15 cellular contexts compared by ENCODE assay signal in genomic region chr15:63422891-63423290, GRCh38.
"Had no signal": no experiment of that assay in that cellular context is flagged by ENCODE, and none has a peak within 500 bp of the region (broad histone marks: within the 10 kb centered on the region; RNA-seq: fewer than 3 reads in every experiment).

No MANE protein-coding gene starts in this region.

- DNase-seq: islet precursor cell; left ventricle myocardium inferior; mesendoderm; naive B cell; natural killer cell; nephron progenitor cell; occipital lobe; psoas muscle; stimulated activated CD4-positive, alpha-beta T cell treated with anti-CD3 and anti-CD28 coated beads, Interleukin-1b, Interleukin-23, amount 100 ng/mL, for 48 hours; stimulated activated CD4-positive, alpha-beta T cell treated with anti-CD3 and anti-CD28 coated beads, Interleukin-2, amount 100 ng/mL, for 48 hours; stimulated activated CD4-positive, alpha-beta T cell treated with anti-CD3 and anti-CD28 coated beads, Interleukin-4, amount 100 ng/mL, for 4 hours; stimulated activated CD8-positive, alpha-beta memory T cell treated with anti-CD3 and anti-CD28 coated beads, Interleukin-4, amount 100 ng/mL, for 48 hours; stimulated activated naive CD4-positive, alpha-beta T cell treated with Interleukin-2 at 50 U/mL for 16 hours; stimulated activated naive CD8-positive, alpha-beta T cell treated with anti-CD3 and anti-CD28 coated beads, Interleukin-15, amount 100 ng/mL, for 72 hours; substantia nigra had no signal
